Comparison of ENCODE assay signal across 1 cellular context in genomic region chr4:10032625-10033024, GRCh38.
A peak's percentile ranks its signal among the peaks of the same experiment; 100 is the strongest.
TF ChIP-seq lines count a peak whose summit lies in the region.

No MANE protein-coding gene starts in this region.

TF ChIP-seq in K562, 482 proteins besides CTCF, POLR2A, EP300 and RAD21 (continued from another document):
- TF ChIP-seq, protein P1, sequence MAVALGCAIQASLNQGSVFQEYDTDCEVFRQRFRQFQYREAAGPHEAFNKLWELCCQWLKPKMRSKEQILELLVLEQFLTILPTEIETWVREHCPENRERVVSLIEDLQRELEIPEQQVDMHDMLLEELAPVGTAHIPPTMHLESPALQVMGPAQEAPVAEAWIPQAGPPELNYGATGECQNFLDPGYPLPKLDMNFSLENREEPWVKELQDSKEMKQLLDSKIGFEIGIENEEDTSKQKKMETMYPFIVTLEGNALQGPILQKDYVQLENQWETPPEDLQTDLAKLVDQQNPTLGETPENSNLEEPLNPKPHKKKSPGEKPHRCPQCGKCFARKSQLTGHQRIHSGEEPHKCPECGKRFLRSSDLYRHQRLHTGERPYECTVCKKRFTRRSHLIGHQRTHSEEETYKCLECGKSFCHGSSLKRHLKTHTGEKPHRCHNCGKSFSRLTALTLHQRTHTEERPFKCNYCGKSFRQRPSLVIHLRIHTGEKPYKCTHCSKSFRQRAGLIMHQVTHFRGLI (CRISPR knock-in tag; IDR thresholded peaks at IDR 0.05) = no peak
- TF ChIP-seq ZFP36 (IDR thresholded peaks at IDR 0.05; ENCODE audit: low read depth, low read length, partially characterized antibody) (no peak), DEAF1 (CRISPR knock-in tag; IDR thresholded peaks at IDR 0.05) (no peak), ARID2 (IDR thresholded peaks at IDR 0.05) (no peak), JUND (IDR thresholded peaks at IDR 0.05; ENCODE audit: borderline replicate concordance, low read depth, low read length) (peak; percentile 21; the same call in 1 of the 2 replicates), JUND (tag; IDR thresholded peaks at IDR 0.05; ENCODE audit: borderline replicate concordance, low read depth, low read length) (peak; percentile 43; the same call in 1 of the 3 replicates), FOXK1 (CRISPR knock-in tag; IDR thresholded peaks at IDR 0.05; ENCODE audit: borderline replicate concordance) (no peak), POLR2H (tag; IDR thresholded peaks at IDR 0.05; ENCODE audit: low read depth) (no peak), TOE1 (IDR thresholded peaks at IDR 0.05; ENCODE audit: borderline replicate concordance) (no peak), TOE1 (CRISPR knock-in tag; IDR thresholded peaks at IDR 0.05; ENCODE audit: borderline replicate concordance, low read depth) (no peak), ZKSCAN1 (IDR thresholded peaks at IDR 0.05; ENCODE audit: low read depth, low read length) (no peak), HINFP (tag; conservative IDR thresholded peaks at IDR 0.05; ENCODE audit: low read depth) (no peak), POLR2AphosphoS2 (IDR thresholded peaks at IDR 0.05; ENCODE audit: low read length) (no peak), ZNF121 (CRISPR knock-in tag; conservative IDR thresholded peaks at IDR 0.05) (no peak), ETV6 (IDR thresholded peaks at IDR 0.05; ENCODE audit: borderline replicate concordance in 1 of 2, low read depth in 2 of 2, low read length in 1 of 2) (no peak), ETV6 (CRISPR knock-in tag; IDR thresholded peaks at IDR 0.05; ENCODE audit: borderline replicate concordance) (no peak), FOXO4 (CRISPR knock-in tag; IDR thresholded peaks at IDR 0.05) (no peak)
- TF ChIP-seq, protein P2, sequence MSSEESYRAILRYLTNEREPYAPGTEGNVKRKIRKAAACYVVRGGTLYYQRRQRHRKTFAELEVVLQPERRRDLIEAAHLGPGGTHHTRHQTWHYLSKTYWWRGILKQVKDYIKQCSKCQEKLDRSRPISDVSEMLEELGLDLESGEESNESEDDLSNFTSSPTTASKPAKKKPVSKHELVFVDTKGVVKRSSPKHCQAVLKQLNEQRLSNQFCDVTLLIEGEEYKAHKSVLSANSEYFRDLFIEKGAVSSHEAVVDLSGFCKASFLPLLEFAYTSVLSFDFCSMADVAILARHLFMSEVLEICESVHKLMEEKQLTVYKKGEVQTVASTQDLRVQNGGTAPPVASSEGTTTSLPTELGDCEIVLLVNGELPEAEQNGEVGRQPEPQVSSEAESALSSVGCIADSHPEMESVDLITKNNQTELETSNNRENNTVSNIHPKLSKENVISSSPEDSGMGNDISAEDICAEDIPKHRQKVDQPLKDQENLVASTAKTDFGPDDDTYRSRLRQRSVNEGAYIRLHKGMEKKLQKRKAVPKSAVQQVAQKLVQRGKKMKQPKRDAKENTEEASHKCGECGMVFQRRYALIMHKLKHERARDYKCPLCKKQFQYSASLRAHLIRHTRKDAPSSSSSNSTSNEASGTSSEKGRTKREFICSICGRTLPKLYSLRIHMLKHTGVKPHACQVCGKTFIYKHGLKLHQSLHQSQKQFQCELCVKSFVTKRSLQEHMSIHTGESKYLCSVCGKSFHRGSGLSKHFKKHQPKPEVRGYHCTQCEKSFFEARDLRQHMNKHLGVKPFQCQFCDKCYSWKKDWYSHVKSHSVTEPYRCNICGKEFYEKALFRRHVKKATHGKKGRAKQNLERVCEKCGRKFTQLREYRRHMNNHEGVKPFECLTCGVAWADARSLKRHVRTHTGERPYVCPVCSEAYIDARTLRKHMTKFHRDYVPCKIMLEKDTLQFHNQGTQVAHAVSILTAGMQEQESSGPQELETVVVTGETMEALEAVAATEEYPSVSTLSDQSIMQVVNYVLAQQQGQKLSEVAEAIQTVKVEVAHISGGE (CRISPR knock-in tag; IDR thresholded peaks at IDR 0.05) = no peak
